22 cellular contexts compared by ENCODE assay signal in genomic region chr14:92754956-92755355, GRCh38. TPM values are rescaled to one million over a fixed set of nuclear protein-coding genes. Genes with fewer than 3 reads are reported as not detected.
A peak's percentile ranks its signal among the peaks of the same experiment; 100 is the strongest.
DNase-seq lines count a peak whose midpoint lies in the region; ATAC-seq and FAIRE-seq lines count a peak whose summit lies in the region.
"Had no signal": no experiment of that assay in that cellular context is flagged by ENCODE, and none has a peak within 500 bp of the region (broad histone marks: within the 10 kb centered on the region; RNA-seq: fewer than 3 reads in every experiment).

No MANE protein-coding gene starts in this region.

- no peaks in the 10 kb centered on the region for H3K9me3 Mint-ChIP-seq in activated naive CD4-positive, alpha-beta T cell treated with anti-CD3 and anti-CD28 coated beads, Interleukin-2, amount 50 U/mL, for 24 hours
- H3K9me3 Mint-ChIP-seq in stimulated activated memory B cell treated with anti-CD40 and anti-IgM and Interleukin-4, amounts not matched to agents 10 μg/mL and 1 μg/mL and 100 μg/mL, for 72 hours = peaks cover 2% of the 10 kb centered on the region
- H3K9me3 Mint-ChIP-seq: natural killer cell treated with Interleukin-12 subunit alpha and Interleukin-12 subunit beta and Interleukin-15 and Interleukin-18, amount 100 ng/mL, for 72 hours; T-cell had no signal

- ATAC-seq in stimulated activated memory B cell treated with anti-CD40 and anti-IgM and Interleukin-4, amounts not matched to agents 10 μg/mL and 1 μg/mL and 100 μg/mL, for 72 hours = no peak
- ATAC-seq: natural killer cell treated with Interleukin-12 subunit alpha and Interleukin-12 subunit beta and Interleukin-15 and Interleukin-18, amount 100 ng/mL, for 72 hours; T-cell had no signal

- H3K4me1 Mint-ChIP-seq in activated naive CD4-positive, alpha-beta T cell treated with anti-CD3 and anti-CD28 coated beads, Interleukin-2, amount 50 U/mL, for 24 hours = peaks cover 21% of the 10 kb centered on the region
- H3K4me1 Mint-ChIP-seq in stimulated activated memory B cell treated with anti-CD40 and anti-IgM and Interleukin-4, amounts not matched to agents 10 μg/mL and 1 μg/mL and 100 μg/mL, for 72 hours = peaks cover 20% of the 10 kb centered on the region

- H3K27me3 Mint-ChIP-seq in activated naive CD4-positive, alpha-beta T cell treated with anti-CD3 and anti-CD28 coated beads, Interleukin-2, amount 50 U/mL, for 24 hours = no peaks in the 10 kb centered on the region
- no peaks in the 10 kb centered on the region for H3K27me3 Mint-ChIP-seq in stimulated activated memory B cell treated with anti-CD40 and anti-IgM and Interleukin-4, amounts not matched to agents 10 μg/mL and 1 μg/mL and 100 μg/mL, for 72 hours
- H3K27me3 Mint-ChIP-seq: progenitor cell of endocrine pancreas, T-cell had no signal

- no peak overlapping the region for H3K4me3 Mint-ChIP-seq in activated naive CD4-positive, alpha-beta T cell treated with anti-CD3 and anti-CD28 coated beads, Interleukin-2, amount 50 U/mL, for 24 hours
- H3K4me3 Mint-ChIP-seq in stimulated activated memory B cell treated with anti-CD40 and anti-IgM and Interleukin-4, amounts not matched to agents 10 μg/mL and 1 μg/mL and 100 μg/mL, for 72 hours = no peak overlapping the region
- H3K4me3 Mint-ChIP-seq: activated CD4-positive, alpha-beta T cell treated with anti-CD3 and anti-CD28 coated beads, Interleukin-2, amount 10 ng/mL, durations not matched to agents 7 days and 5 days; natural killer cell treated with Interleukin-12 subunit alpha and Interleukin-12 subunit beta and Interleukin-15 and Interleukin-18, amount 100 ng/mL, for 72 hours; T-cell had no signal

- no peak for DNase-seq in activated naive CD4-positive, alpha-beta T cell (lab: John Stamatoyannopoulos, UW)
- DNase-seq in NCI-H345 (lab: John Stamatoyannopoulos, UW) (peak; percentile 85), SW480 (ENCODE audit: low spot score) (peak; percentile 33), urothelium cell line (ENCODE audit: low spot score) (peak; percentile 16), ureter (ENCODE audit: low spot score) (no peak), NCI-H2227 treated with DMSO at 0.1 percent for 48 hours (lab: John Stamatoyannopoulos, UW) (no peak)
- DNase-seq: activated CD4-positive, alpha-beta T cell treated with anti-CD3 and anti-CD28 coated beads, Interleukin-2, amount 10 ng/mL, durations not matched to agents 7 days and 5 days; BE2C; GF-D8; mesendoderm; MM.1S; NCI-H2171; stimulated activated CD4-positive, alpha-beta T cell treated with anti-CD3 and anti-CD28 coated beads, Interleukin-1b, Interleukin-23, amount 100 ng/mL, for 48 hours; T-cell had no signal

- no peaks in the 10 kb centered on the region for H3K36me3 Mint-ChIP-seq in activated naive CD4-positive, alpha-beta T cell treated with anti-CD3 and anti-CD28 coated beads, Interleukin-2, amount 50 U/mL, for 24 hours
- H3K36me3 Mint-ChIP-seq in stimulated activated memory B cell treated with anti-CD40 and anti-IgM and Interleukin-4, amounts not matched to agents 10 μg/mL and 1 μg/mL and 100 μg/mL, for 72 hours = no peaks in the 10 kb centered on the region
- H3K36me3 Mint-ChIP-seq: natural killer cell treated with Interleukin-12 subunit alpha and Interleukin-12 subunit beta and Interleukin-15 and Interleukin-18, amount 100 ng/mL, for 72 hours; T-cell had no signal

- peak overlapping the region; percentile 25 for H3K27ac Mint-ChIP-seq in activated naive CD4-positive, alpha-beta T cell treated with anti-CD3 and anti-CD28 coated beads, Interleukin-2, amount 50 U/mL, for 24 hours
- H3K27ac Mint-ChIP-seq in stimulated activated memory B cell treated with anti-CD40 and anti-IgM and Interleukin-4, amounts not matched to agents 10 μg/mL and 1 μg/mL and 100 μg/mL, for 72 hours = no peak overlapping the region
- H3K27ac Mint-ChIP-seq: activated CD4-positive, alpha-beta T cell treated with anti-CD3 and anti-CD28 coated beads, Interleukin-2, amount 10 ng/mL, durations not matched to agents 7 days and 5 days; natural killer cell treated with Interleukin-12 subunit alpha and Interleukin-12 subunit beta and Interleukin-15 and Interleukin-18, amount 100 ng/mL, for 72 hours; progenitor cell of endocrine pancreas; T-cell had no signal

- no peak for FAIRE-seq in urothelium cell line (lab: Jason Lieb, UNC)
- FAIRE-seq: A204.1, D721Med, GM12891, keratinocyte had no signal

RNA-seq across cellular contexts. Expression of gene LGMN, which starts 6.5 kb away (rescaled TPM):
- 100 TPM for total RNA-seq in ureter
- total RNA-seq: natural killer cell treated with Interleukin-12 subunit alpha and Interleukin-12 subunit beta and Interleukin-15 and Interleukin-18, amount 100 ng/mL, for 72 hours had no signal

RNA-seq across cellular contexts. Expression of gene GOLGA5, which starts 39.1 kb away (rescaled TPM):
- total RNA-seq in ureter = 33.2 TPM

Comparison
In these comparisons a context has a peak if more than half of its experiments do, and no peak if none do; other contexts are left out.
1. DNase-seq: peak in NCI-H345 (single experiment), SW480 (single experiment) and urothelium cell line (single experiment); none in activated naive CD4-positive, alpha-beta T cell (0 of 4), ureter (single experiment) and NCI-H2227 treated with DMSO at 0.1 percent for 48 hours (single experiment).